In genomic region chrX:153875391-153876111, GRCh38 we compare ENCODE assay signal across 6 cellular contexts. TPM values are rescaled to one million over a fixed set of nuclear protein-coding genes. Genes with fewer than 3 reads are reported as not detected.
DNase-seq lines count a peak whose midpoint lies in the region; ATAC-seq and TF ChIP-seq lines count a peak whose summit lies in the region.

No MANE protein-coding gene starts in this region.

- DNase-seq in ELF-1 (ENCODE audit: low read depth, low spot score) (peak; percentile 94), dermis blood vessel endothelial cell (peak; percentile 50), posterior cingulate gyrus (peak in 6 of 10 donors; percentile 42 to 94 (median 58))

- peak; percentile 72 for ATAC-seq in SK-N-SH treated with all-trans-retinoic acid at 6 μM for 48 hours
- no peak for ATAC-seq in HG03460 (IDR thresholded peaks at IDR 0.05; ENCODE audit: unreplicated experiment)
- ATAC-seq in HG02884 (IDR thresholded peaks at IDR 0.05; ENCODE audit: unreplicated experiment) = no peak

- intact Hi-C loops in posterior cingulate gyrus (cut with DNase I) = no loop called here

TF ChIP-seq in SK-N-SH treated with all-trans-retinoic acid at 6 μM for 48 hours, 23 proteins besides CTCF, POLR2A, EP300 and RAD21:
- TF ChIP-seq CSDC2 (CRISPR knock-in tag; IDR thresholded peaks at IDR 0.05) (peak; percentile 93), SNAI2 (CRISPR knock-in tag; IDR thresholded peaks at IDR 0.05) (peak; percentile 80; the same call in 1 of the 2 replicates), ZFP3 (CRISPR knock-in tag; IDR thresholded peaks at IDR 0.05) (peak; percentile 86), PATZ1 (CRISPR knock-in tag; IDR thresholded peaks at IDR 0.05; ENCODE audit: borderline replicate concordance) (no peak), TOX (CRISPR knock-in tag; IDR thresholded peaks at IDR 0.05; ENCODE audit: borderline replicate concordance) (no peak), ISL1 (CRISPR knock-in tag; IDR thresholded peaks at IDR 0.05) (no peak), PPARA (CRISPR knock-in tag; IDR thresholded peaks at IDR 0.05; ENCODE audit: borderline replicate concordance) (no peak), ZNF70 (CRISPR knock-in tag; IDR thresholded peaks at IDR 0.05) (no peak), BACH2 (CRISPR knock-in tag; IDR thresholded peaks at IDR 0.05; ENCODE audit: borderline replicate concordance) (no peak), ESRRG (CRISPR knock-in tag; IDR thresholded peaks at IDR 0.05) (no peak), OSR1 (CRISPR knock-in tag; IDR thresholded peaks at IDR 0.05) (no peak), ZNF8 (CRISPR knock-in tag; IDR thresholded peaks at IDR 0.05) (no peak), ARNTL (CRISPR knock-in tag; IDR thresholded peaks at IDR 0.05; ENCODE audit: borderline replicate concordance, low read depth) (no peak), TCF4 (CRISPR knock-in tag; IDR thresholded peaks at IDR 0.05; ENCODE audit: borderline replicate concordance) (no peak), ZFP30 (CRISPR knock-in tag; IDR thresholded peaks at IDR 0.05) (0 out of 2 replicates have a peak, but pooled peaks have one; percentile 35), GLIS3 (CRISPR knock-in tag; IDR thresholded peaks at IDR 0.05) (no peak)
- TF ChIP-seq, protein P1, sequence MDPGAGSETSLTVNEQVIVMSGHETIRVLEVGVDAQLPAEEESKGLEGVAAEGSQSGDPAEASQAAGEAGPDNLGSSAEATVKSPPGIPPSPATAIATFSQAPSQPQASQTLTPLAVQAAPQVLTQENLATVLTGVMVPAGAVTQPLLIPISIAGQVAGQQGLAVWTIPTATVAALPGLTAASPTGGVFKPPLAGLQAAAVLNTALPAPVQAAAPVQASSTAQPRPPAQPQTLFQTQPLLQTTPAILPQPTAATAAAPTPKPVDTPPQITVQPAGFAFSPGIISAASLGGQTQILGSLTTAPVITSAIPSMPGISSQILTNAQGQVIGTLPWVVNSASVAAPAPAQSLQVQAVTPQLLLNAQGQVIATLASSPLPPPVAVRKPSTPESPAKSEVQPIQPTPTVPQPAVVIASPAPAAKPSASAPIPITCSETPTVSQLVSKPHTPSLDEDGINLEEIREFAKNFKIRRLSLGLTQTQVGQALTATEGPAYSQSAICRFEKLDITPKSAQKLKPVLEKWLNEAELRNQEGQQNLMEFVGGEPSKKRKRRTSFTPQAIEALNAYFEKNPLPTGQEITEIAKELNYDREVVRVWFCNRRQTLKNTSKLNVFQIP (CRISPR knock-in tag; IDR thresholded peaks at IDR 0.05; ENCODE audit: borderline replicate concordance, low read depth) = no peak
- TF ChIP-seq, protein P2, sequence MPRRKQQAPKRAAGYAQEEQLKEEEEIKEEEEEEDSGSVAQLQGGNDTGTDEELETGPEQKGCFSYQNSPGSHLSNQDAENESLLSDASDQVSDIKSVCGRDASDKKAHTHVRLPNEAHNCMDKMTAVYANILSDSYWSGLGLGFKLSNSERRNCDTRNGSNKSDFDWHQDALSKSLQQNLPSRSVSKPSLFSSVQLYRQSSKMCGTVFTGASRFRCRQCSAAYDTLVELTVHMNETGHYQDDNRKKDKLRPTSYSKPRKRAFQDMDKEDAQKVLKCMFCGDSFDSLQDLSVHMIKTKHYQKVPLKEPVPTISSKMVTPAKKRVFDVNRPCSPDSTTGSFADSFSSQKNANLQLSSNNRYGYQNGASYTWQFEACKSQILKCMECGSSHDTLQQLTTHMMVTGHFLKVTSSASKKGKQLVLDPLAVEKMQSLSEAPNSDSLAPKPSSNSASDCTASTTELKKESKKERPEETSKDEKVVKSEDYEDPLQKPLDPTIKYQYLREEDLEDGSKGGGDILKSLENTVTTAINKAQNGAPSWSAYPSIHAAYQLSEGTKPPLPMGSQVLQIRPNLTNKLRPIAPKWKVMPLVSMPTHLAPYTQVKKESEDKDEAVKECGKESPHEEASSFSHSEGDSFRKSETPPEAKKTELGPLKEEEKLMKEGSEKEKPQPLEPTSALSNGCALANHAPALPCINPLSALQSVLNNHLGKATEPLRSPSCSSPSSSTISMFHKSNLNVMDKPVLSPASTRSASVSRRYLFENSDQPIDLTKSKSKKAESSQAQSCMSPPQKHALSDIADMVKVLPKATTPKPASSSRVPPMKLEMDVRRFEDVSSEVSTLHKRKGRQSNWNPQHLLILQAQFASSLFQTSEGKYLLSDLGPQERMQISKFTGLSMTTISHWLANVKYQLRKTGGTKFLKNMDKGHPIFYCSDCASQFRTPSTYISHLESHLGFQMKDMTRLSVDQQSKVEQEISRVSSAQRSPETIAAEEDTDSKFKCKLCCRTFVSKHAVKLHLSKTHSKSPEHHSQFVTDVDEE (CRISPR knock-in tag; IDR thresholded peaks at IDR 0.05) = peak; percentile 79
TF ChIP-seq in SK-N-SH treated with all-trans-retinoic acid at 6 μM for 48 hours: peak in this region for 5.

RNA-seq across cellular contexts. Expression of gene L1CAM, which starts 10.4 kb away (rescaled TPM):
- total RNA-seq in dermis blood vessel endothelial cell = 1.1 and 2.4 TPM in 2 replicates

RNA-seq across cellular contexts. Expression of gene AVPR2, which starts 28.9 kb away (rescaled TPM):
- 4.7 and 6.3 TPM in 2 replicates for total RNA-seq in dermis blood vessel endothelial cell

RNA-seq across cellular contexts. Expression of gene PDZD4, which starts 45.2 kb away (rescaled TPM):
- total RNA-seq in dermis blood vessel endothelial cell = 0.23 and 0.68 TPM in 2 replicates

RNA-seq across cellular contexts. Expression of gene ARHGAP4, which starts 50.5 kb away (rescaled TPM):
- total RNA-seq in dermis blood vessel endothelial cell = 16.0 and 27.2 TPM in 2 replicates

RNA-seq across cellular contexts. Expression of gene NAA10, which starts 59.3 kb away (rescaled TPM):
- total RNA-seq in dermis blood vessel endothelial cell = 70.6 and 88.2 TPM in 2 replicates
